Comparison of ENCODE assay signal across 8 cellular contexts in the genomic region with DNA sequence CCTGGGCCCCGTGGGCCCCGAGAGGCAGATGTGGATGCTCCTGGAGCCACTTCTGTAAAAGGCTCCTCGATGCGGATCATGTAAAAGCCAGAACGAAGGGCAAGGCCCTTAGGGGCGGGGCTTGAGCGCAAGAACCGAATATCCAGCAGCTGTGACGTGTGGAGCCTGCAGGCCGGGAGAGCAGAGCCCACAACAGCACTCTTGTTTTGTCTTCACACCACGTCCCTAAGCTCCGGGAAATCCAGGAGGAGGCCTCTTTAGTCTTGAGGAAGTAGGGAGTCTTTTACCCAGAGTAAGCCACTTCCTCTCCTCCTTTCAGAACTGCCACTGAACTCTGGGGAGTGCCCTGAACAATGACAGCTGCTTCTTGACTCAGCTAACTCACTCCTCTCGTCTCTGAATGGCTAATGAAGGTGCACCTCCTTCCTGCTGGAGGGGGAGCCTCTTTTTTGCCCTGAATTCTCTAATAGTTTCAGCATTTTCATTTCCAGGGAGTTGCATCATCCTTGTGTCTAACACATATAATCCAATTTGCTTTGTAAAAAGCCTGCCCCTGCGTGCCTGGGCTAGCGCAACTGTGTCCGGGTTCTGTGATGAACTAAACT. TPM values are rescaled to one million over a fixed set of nuclear protein-coding genes. Genes with fewer than 3 reads are reported as not detected.
DNase-seq lines count a peak whose midpoint lies in the region; ATAC-seq and TF ChIP-seq lines count a peak whose summit lies in the region.

No MANE protein-coding gene starts in this region.

- H3K4ac ChIP-seq in IMR-90 (ENCODE audit: low read depth, low read length): peak overlapping the region; percentile 96

- no peaks in the 10 kb centered on the region for H3K79me2 ChIP-seq in DOHH2 (ENCODE audit: control insufficient read depth, low read length)

- H3K23ac ChIP-seq in IMR-90 (ENCODE audit: low read depth, low read length): peak overlapping the region; percentile 76

- peaks cover 7 to 28% of the 10 kb centered on the region in 2 experiments; a peak in 2 of 4 replicates for H3K79me1 ChIP-seq in IMR-90 (ENCODE audit: low read depth in 1 of 2, low read length in 2 of 2)

- H2BK5ac ChIP-seq in IMR-90 (ENCODE audit: low read depth, low read length, poor library complexity, severe bottlenecking): peak overlapping the region; percentile 70

- DNase-seq in IMR-90 (peak; percentile 92), SW480 (ENCODE audit: low spot score) (peak; percentile 7), dorsolateral prefrontal cortex (peak in 6 of 10 donors; percentile 55 to 72 (median 70)), medulla oblongata (ENCODE audit: extremely low spot score) (peak; percentile 76), stromal cell of bone marrow (ENCODE audit: low read depth) (peak; percentile 59)

- H4K91ac ChIP-seq in IMR-90 (ENCODE audit: insufficient read depth, low read depth, low read length): peak overlapping the region; percentile 94

- H4K8ac ChIP-seq in IMR-90 (ENCODE audit: low read depth in 2 of 2, low read length in 2 of 2): peak overlapping the region; percentile 34 to 91; a peak in 3 of 4 replicates

- ATAC-seq in IMR-90 (ENCODE audit: low read depth): peak; percentile 95
- no peak for ATAC-seq in HG03469 (IDR thresholded peaks at IDR 0.05; ENCODE audit: unreplicated experiment)
- no peak for ATAC-seq in GM21717 (IDR thresholded peaks at IDR 0.05; ENCODE audit: unreplicated experiment)

- in situ Hi-C loops in IMR-90 (cut with MboI; ENCODE audit: low sequenced_read_pairs): no loop called here

- POLR2A ChIA-PET in IMR-90 (lab: Charles Lee; ENCODE audit: unreplicated experiment): interaction anchor here (0.6 kb wide), 1 partner anchor 918 kb away, joined by 3 read pairs; no protein-coding TSS in a partner anchor

- peak overlapping the region; percentile 37; the same call in 2 of the 3 replicates for H2BK15ac ChIP-seq in IMR-90 (ENCODE audit: low read depth, low read length)

- intact Hi-C loops in IMR-90 (cut with micrococcal nuclease) (no loop called here), dorsolateral prefrontal cortex (cut with DNase I) (no loop called here)

- dilution Hi-C loops in IMR-90 (cut with HindIII; ENCODE audit: low sequenced_read_pairs, unreplicated experiment): no loop called here

- no peak for TF ChIP-seq RAD21 in IMR-90 (IDR thresholded peaks at IDR 0.05; ENCODE audit: low read length)

- H2BK120ac ChIP-seq in IMR-90 (ENCODE audit: low read depth, low read length): peak overlapping the region; percentile 77

- peak overlapping the region; percentile 88 for H2AFZ ChIP-seq in IMR-90 (replicated peaks; ENCODE audit: low read length, poor library complexity)

- H3K14ac ChIP-seq in IMR-90 (replicated peaks; ENCODE audit: low read depth, low read length): peak overlapping the region; percentile 90

- H3K36me3 ChIP-seq in DOHH2 (ENCODE audit: control insufficient read depth, low read length): peaks cover 89% of the 10 kb centered on the region
- H3K36me3 ChIP-seq in IMR-90 (ENCODE audit: control insufficient read depth, insufficient read depth, low read length): peaks cover 21% of the 10 kb centered on the region

- H3K4me2 ChIP-seq in DOHH2 (ENCODE audit: low read length) (peak overlapping the region; percentile 41), IMR-90 (ENCODE audit: low read depth, low read length) (peak overlapping the region; percentile 42)

- peak overlapping the region; percentile 80 for H4K5ac ChIP-seq in IMR-90 (ENCODE audit: low read depth, low read length)

- H2BK20ac ChIP-seq in IMR-90 (ENCODE audit: low read depth, low read length): peak overlapping the region; percentile 40

- no peaks in the 10 kb centered on the region for H4K20me1 ChIP-seq in DOHH2 (ENCODE audit: control insufficient read depth, insufficient read depth, low read depth, low read length)
- H4K20me1 ChIP-seq in IMR-90 (ENCODE audit: insufficient read depth, low read length): no peaks in the 10 kb centered on the region

- H2AK9ac ChIP-seq in IMR-90 (replicated peaks; ENCODE audit: low read depth, low read length, poor library complexity): peak overlapping the region; percentile 79

- peak overlapping the region; percentile 33; the same call in 1 of the 2 replicates for H3K18ac ChIP-seq in IMR-90 (ENCODE audit: low read depth, low read length)

- H3K27ac ChIP-seq in DOHH2 (ENCODE audit: low read depth, low read length) (peak overlapping the region; percentile 40), IMR-90 (ENCODE audit: insufficient read depth, low read length) (peak overlapping the region; percentile 82), dorsolateral prefrontal cortex (peak overlapping the region; percentile 50 to 94 (median 84))

- no peak overlapping the region for H3K4me3 ChIP-seq in DOHH2 (ENCODE audit: low read length)
- peak overlapping the region; percentile 11; the same call in 1 of the 2 replicates for H3K4me3 ChIP-seq in IMR-90 (ENCODE audit: insufficient read depth, low read depth, low read length)
- peak overlapping the region in 28 of 59 donors; percentile 0 to 39 (median 24) for H3K4me3 ChIP-seq in dorsolateral prefrontal cortex

- no TSS peak for BruUV-seq in IMR-90 (replicated peaks; lab: Mats Ljungman, UMichigan)

- TF ChIP-seq CTCF in DOHH2 (IDR thresholded peaks at IDR 0.05; ENCODE audit: low read depth, low read length, poor library complexity, severe bottlenecking) (no peak), IMR-90 (conservative IDR thresholded peaks at IDR 0.05; ENCODE audit: low read depth, low read length) (no peak), dorsolateral prefrontal cortex (IDR thresholded peaks at IDR 0.05 in 54 of 56, conservative IDR thresholded peaks at IDR 0.05 in 2 of 56; ENCODE audit: low read depth in 1 of 56, partially characterized antibody in 56 of 56) (peak in 1 of 56 donors; percentile 5)

- H3K56ac ChIP-seq in IMR-90 (ENCODE audit: extremely low read depth, insufficient read depth, low read length): peak overlapping the region; percentile 73

- H3K9me3 ChIP-seq in DOHH2 (ENCODE audit: control insufficient read depth, insufficient read depth, low read length) (no peaks in the 10 kb centered on the region), IMR-90 (ENCODE audit: control insufficient read depth, insufficient read depth, low read length) (no peaks in the 10 kb centered on the region)

- CTCF ChIA-PET in IMR-90 (lab: Yijun Ruan, JAX): interaction anchor here (0.6 kb wide), 1 partner anchor 52 kb away, joined by 3 read pairs; no protein-coding TSS in a partner anchor

- H3K9me2 ChIP-seq in DOHH2 (replicated peaks; ENCODE audit: control insufficient read depth, low read length): no peaks in the 10 kb centered on the region

- H3K27me3 ChIP-seq in DOHH2 (ENCODE audit: control insufficient read depth, low read length) (no peaks in the 10 kb centered on the region), IMR-90 (ENCODE audit: control insufficient read depth, insufficient read depth, low read length) (no peaks in the 10 kb centered on the region), dorsolateral prefrontal cortex (no peaks in the 10 kb centered on the region)

- H2AK5ac ChIP-seq in IMR-90 (ENCODE audit: low read depth, low read length): peak overlapping the region; percentile 33; the same call in 1 of the 2 replicates

- H3K4me1 ChIP-seq in DOHH2 (ENCODE audit: control insufficient read depth, low read length) (peaks cover 21% of the 10 kb centered on the region), IMR-90 (ENCODE audit: control insufficient read depth, insufficient read depth, low read length) (peaks cover 18% of the 10 kb centered on the region)

- H3K9me1 ChIP-seq in IMR-90 (ENCODE audit: insufficient read depth, low read length): peaks cover 21% of the 10 kb centered on the region

- 14% methylated on average over 4 of the region's 16 CpGs; no CpG with 5 or more reads in 1 of the 2 experiments for WGBS in IMR-90 (ENCODE audit: extremely low coverage in 2 of 2, insufficient read length in 1 of 2), 2 experiments

- H3K9ac ChIP-seq in IMR-90 (ENCODE audit: low read depth, low read length): peak overlapping the region; percentile 47

- TF ChIP-seq POLR2A in IMR-90 (IDR thresholded peaks at IDR 0.05; ENCODE audit: low read depth, low read length): peak; percentile 58; the same call in 1 of the 2 replicates

- no peaks in the 10 kb centered on the region for H3F3A ChIP-seq in DOHH2 (ENCODE audit: control insufficient read depth, insufficient read depth)

TF ChIP-seq in IMR-90, 13 proteins besides CTCF, POLR2A, EP300 and RAD21:
- TF ChIP-seq CHD1 (IDR thresholded peaks at IDR 0.05; ENCODE audit: low read depth, low read length) (no peak), MAZ (IDR thresholded peaks at IDR 0.05; ENCODE audit: borderline replicate concordance, low read depth, low read length) (peak; percentile 23; the same call in 1 of the 2 replicates), RCOR1 (IDR thresholded peaks at IDR 0.05; ENCODE audit: insufficient replicate concordance, low read length) (no peak), CEBPB (IDR thresholded peaks at IDR 0.05; ENCODE audit: low read depth, low read length) (peak; percentile 98), RFX5 (IDR thresholded peaks at IDR 0.05; ENCODE audit: low read depth, low read length) (no peak)
- TF ChIP-seq, protein P1, sequence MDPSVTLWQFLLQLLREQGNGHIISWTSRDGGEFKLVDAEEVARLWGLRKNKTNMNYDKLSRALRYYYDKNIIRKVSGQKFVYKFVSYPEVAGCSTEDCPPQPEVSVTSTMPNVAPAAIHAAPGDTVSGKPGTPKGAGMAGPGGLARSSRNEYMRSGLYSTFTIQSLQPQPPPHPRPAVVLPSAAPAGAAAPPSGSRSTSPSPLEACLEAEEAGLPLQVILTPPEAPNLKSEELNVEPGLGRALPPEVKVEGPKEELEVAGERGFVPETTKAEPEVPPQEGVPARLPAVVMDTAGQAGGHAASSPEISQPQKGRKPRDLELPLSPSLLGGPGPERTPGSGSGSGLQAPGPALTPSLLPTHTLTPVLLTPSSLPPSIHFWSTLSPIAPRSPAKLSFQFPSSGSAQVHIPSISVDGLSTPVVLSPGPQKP (IDR thresholded peaks at IDR 0.05; ENCODE audit: borderline replicate concordance, low read depth, low read length): no peak

RNA-seq across cellular contexts. Expression of a gene that starts 12.5 kb away (rescaled TPM):
- total RNA-seq in IMR-90 (2012; rRNA removed) (20.8 and 25.1 TPM in 2 replicates), dorsolateral prefrontal cortex (10 to 100 TPM; 24.3 to 54.4 (median 39.0) TPM)
- 20.6 and 23.2 TPM in 2 replicates for polyA plus RNA-seq in IMR-90 (2012; rRNA removed)
- polyA plus RNA-seq in IMR-90 (2012; cell fraction: cytosol; rRNA removed): 15.5 and 19.2 TPM in 2 replicates
- polyA plus RNA-seq in IMR-90 (2012; cell fraction: nucleus; rRNA removed; ENCODE audit: low replicate concordance): 20.6 and 31.5 TPM in 2 replicates

RNA-seq across cellular contexts. Expression of a gene that starts 23.1 kb away (rescaled TPM):
- total RNA-seq in IMR-90 (2012; rRNA removed) (0.18 and 0.28 TPM in 2 replicates), dorsolateral prefrontal cortex (100 to 1,000 TPM in 3 of 120 experiments, 10 to 100 TPM in 117; 10.7 to 123 (median 32.2) TPM)
- 0.44 and 0.53 TPM in 2 replicates for polyA plus RNA-seq in IMR-90 (2012; rRNA removed)
- 0.36 and 1.0 TPM in 2 replicates for polyA plus RNA-seq in IMR-90 (2012; cell fraction: cytosol; rRNA removed)
- 1.0 and 2.5 TPM in 2 replicates for polyA plus RNA-seq in IMR-90 (2012; cell fraction: nucleus; rRNA removed; ENCODE audit: low replicate concordance)

Comparison
In these comparisons a context has a peak if more than half of its experiments do, and no peak if none do; other contexts are left out.
1. DNase-seq: peak in every context shown above with its lines; median percentile 92 in IMR-90; 76 in medulla oblongata; 70 in dorsolateral prefrontal cortex; 59 in stromal cell of bone marrow; 7 in SW480.